1 cellular context compared by ENCODE assay signal in genomic region chr6:16496210-16496609, GRCh38.
TF ChIP-seq lines count a peak whose summit lies in the region.

No MANE protein-coding gene starts in this region.

TF ChIP-seq in H1, 55 proteins besides CTCF, POLR2A, EP300 and RAD21:
- TF ChIP-seq MAX (IDR thresholded peaks at IDR 0.05): peak; percentile 44; the same call in 1 of the 2 replicates
- TF ChIP-seq SIX5 (IDR thresholded peaks at IDR 0.05; ENCODE audit: low read depth, low read length): no peak
- no peak for TF ChIP-seq TBP (IDR thresholded peaks at IDR 0.05; ENCODE audit: low read depth, low read length)
- no peak for TF ChIP-seq SUZ12 (IDR thresholded peaks at IDR 0.05; ENCODE audit: low read length)
- no peak for TF ChIP-seq ATF2 (IDR thresholded peaks at IDR 0.05; ENCODE audit: low read length)
